ENCODE assay signal across 13 cellular contexts in genomic region chr4:95572304-95572991, GRCh38. TPM values are rescaled to one million over a fixed set of nuclear protein-coding genes. Genes with fewer than 3 reads are reported as not detected.
A peak's percentile ranks its signal among the peaks of the same experiment; 100 is the strongest.
DNase-seq lines count a peak whose midpoint lies in the region; ATAC-seq, FAIRE-seq and TF ChIP-seq lines count a peak whose summit lies in the region.
"Had no signal": no experiment of that assay in that cellular context is flagged by ENCODE, and none has a peak within 500 bp of the region (broad histone marks: within the 10 kb centered on the region; RNA-seq: fewer than 3 reads in every experiment).

No MANE protein-coding gene starts in this region.

- H3K27me3 ChIP-seq in GM23338 (ENCODE audit: insufficient read depth): no peaks in the 10 kb centered on the region
- H3K27me3 ChIP-seq in fibroblast of lung (ENCODE audit: control insufficient read depth, insufficient read depth, low read length): no peaks in the 10 kb centered on the region
- no peaks in the 10 kb centered on the region for H3K27me3 ChIP-seq in neural progenitor cell

- H3K4me3 ChIP-seq in GM23338: no peak overlapping the region
- H3K4me3 ChIP-seq in fibroblast of lung (replicated peaks in 1 of 4; ENCODE audit: control extremely low read depth in 1 of 4, insufficient read depth in 1 of 4, low read depth in 3 of 4, low read length in 4 of 4): no peak overlapping the region
- H3K4me3 ChIP-seq in neural progenitor cell: no peak overlapping the region

- H3K27me3 Mint-ChIP-seq in GM23338 (ENCODE audit: insufficient read depth, low read depth, poor library complexity): no peaks in the 10 kb centered on the region
- H3K27me3 Mint-ChIP-seq in neural progenitor cell (ENCODE audit: insufficient read depth, low read depth): peaks cover 3% of the 10 kb centered on the region
- no peaks in the 10 kb centered on the region for H3K27me3 Mint-ChIP-seq in mesothelial cell of epicardium (ENCODE audit: low read depth)
- H3K27me3 Mint-ChIP-seq in T-helper 17 cell: no peaks in the 10 kb centered on the region

- H3K27ac Mint-ChIP-seq in GM23338 (no peak overlapping the region), neural progenitor cell (peak overlapping the region; percentile 61), mesothelial cell of epicardium (no peak overlapping the region), T-helper 17 cell (no peak overlapping the region)

- no peak overlapping the region for H3K27ac ChIP-seq in GM23338 (ENCODE audit: low read depth)
- H3K27ac ChIP-seq in fibroblast of lung (ENCODE audit: insufficient read depth, low read length): no peak overlapping the region
- no peak overlapping the region for H3K27ac ChIP-seq in neural progenitor cell

- H3K9ac ChIP-seq in fibroblast of lung (ENCODE audit: insufficient read depth, low read length) (no peak overlapping the region), neural progenitor cell (no peak overlapping the region)

- H3K79me2 ChIP-seq in GM23338 (replicated peaks; ENCODE audit: insufficient read depth) (no peaks in the 10 kb centered on the region), fibroblast of lung (ENCODE audit: control insufficient read depth, insufficient read depth, low read length) (no peaks in the 10 kb centered on the region), neural progenitor cell (ENCODE audit: low read depth) (no peaks in the 10 kb centered on the region)

- H3K9me3 ChIP-seq in fibroblast of lung (ENCODE audit: control insufficient read depth, insufficient read depth, low read depth, low read length): no peaks in the 10 kb centered on the region
- H3K9me3 ChIP-seq in neural progenitor cell (ENCODE audit: low read depth): no peaks in the 10 kb centered on the region
- H3K9me3 ChIP-seq in T-helper 17 cell (ENCODE audit: control insufficient read depth, low read length, poor library complexity, severe bottlenecking): no peaks in the 10 kb centered on the region

- H3K36me3 ChIP-seq in GM23338 (ENCODE audit: insufficient read depth): no peaks in the 10 kb centered on the region
- no peaks in the 10 kb centered on the region for H3K36me3 ChIP-seq in fibroblast of lung (ENCODE audit: control insufficient read depth, insufficient read depth, low read length)
- H3K36me3 ChIP-seq in neural progenitor cell: no peaks in the 10 kb centered on the region

- no peaks in the 10 kb centered on the region for H4K20me1 ChIP-seq in GM23338 (replicated peaks; ENCODE audit: insufficient read depth)
- H4K20me1 ChIP-seq in fibroblast of lung (ENCODE audit: control insufficient read depth, extremely low read depth, insufficient read depth, low read length): no peaks in the 10 kb centered on the region
- no peaks in the 10 kb centered on the region for H4K20me1 ChIP-seq in neural progenitor cell (ENCODE audit: low read depth)

- ATAC-seq in GM23338: peak; percentile 57; the same call in 2 of the 3 replicates
- no peak for ATAC-seq in GM18520 (IDR thresholded peaks at IDR 0.05; ENCODE audit: unreplicated experiment)
- ATAC-seq in T-helper 17 cell: no peak

- H3K9me3 Mint-ChIP-seq in GM23338: peaks cover 16% of the 10 kb centered on the region
- H3K9me3 Mint-ChIP-seq in neural progenitor cell: peaks cover 53% of the 10 kb centered on the region
- peaks cover 73% of the 10 kb centered on the region for H3K9me3 Mint-ChIP-seq in mesothelial cell of epicardium

- H3K4me3 Mint-ChIP-seq in GM23338: no peak overlapping the region
- H3K4me3 Mint-ChIP-seq in neural progenitor cell: peak overlapping the region; percentile 30
- no peak overlapping the region for H3K4me3 Mint-ChIP-seq in mesothelial cell of epicardium
- H3K4me3 Mint-ChIP-seq in T-helper 17 cell: no peak overlapping the region

- no peaks in the 10 kb centered on the region for H3F3A ChIP-seq in GM23338 (replicated peaks; ENCODE audit: low read depth)
- H3F3A ChIP-seq in neural progenitor cell (ENCODE audit: low read depth): no peaks in the 10 kb centered on the region

- peak; percentile 36 for DNase-seq in GM23338 (ENCODE audit: low spot score)
- peak; percentile 63 for DNase-seq in RCC 7860 (ENCODE audit: low spot score)
- peak; percentile 5 to 36 for DNase-seq in fibroblast of lung (ENCODE audit: low read depth in 2 of 2)
- no peak for DNase-seq in neural progenitor cell (ENCODE audit: low spot score)
- no peak for DNase-seq in DMS79 (lab: John Stamatoyannopoulos, UW)
- DNase-seq in mesothelial cell of epicardium (ENCODE audit: low spot score in 2 of 2, unreplicated experiment in 2 of 2): no peak
- no peak for DNase-seq in T-helper 17 cell
- DNase-seq: activated effector memory CD4-positive, alpha-beta T cell treated with anti-CD3 and anti-CD28 coated beads, Interleukin-2, amount 50 U/mL, for 16 hours; EL; NCI-H2081 treated with DMSO at 0.1 percent for 48 hours; nucleus accumbens; T-helper 9 cell had no signal

- H3K4me1 ChIP-seq in GM23338 (ENCODE audit: insufficient read depth) (peaks cover 7% of the 10 kb centered on the region; the same call in 1 of the 2 replicates), fibroblast of lung (ENCODE audit: control insufficient read depth, extremely low read depth, insufficient read depth, low read length) (no peaks in the 10 kb centered on the region), neural progenitor cell (no peaks in the 10 kb centered on the region)

- H3K4me2 ChIP-seq in GM23338 (no peak overlapping the region), fibroblast of lung (ENCODE audit: extremely low read depth, insufficient read depth, low read length) (no peak overlapping the region), neural progenitor cell (no peak overlapping the region)

- TF ChIP-seq CTCF in GM23338 (conservative IDR thresholded peaks at IDR 0.05; ENCODE audit: low read depth in 2 of 2) (no peak), fibroblast of lung (conservative IDR thresholded peaks at IDR 0.05 in 1 of 2, IDR thresholded peaks at IDR 0.05 in 1 of 2; ENCODE audit: low read depth in 1 of 2, low read length in 2 of 2) (no peak), neural progenitor cell (IDR thresholded peaks at IDR 0.05) (no peak), mesothelial cell of epicardium (IDR thresholded peaks at IDR 0.05; ENCODE audit: unreplicated experiment) (no peak)

- H2AFZ ChIP-seq in GM23338 (peak overlapping the region; percentile 88), fibroblast of lung (ENCODE audit: low read length) (no peak overlapping the region), neural progenitor cell (replicated peaks) (no peak overlapping the region)

- H3K4me1 Mint-ChIP-seq in GM23338: peaks cover 2% of the 10 kb centered on the region; the same call in 1 of the 3 replicates
- H3K4me1 Mint-ChIP-seq in neural progenitor cell: peaks cover 7% of the 10 kb centered on the region
- no peaks in the 10 kb centered on the region for H3K4me1 Mint-ChIP-seq in mesothelial cell of epicardium
- H3K4me1 Mint-ChIP-seq in T-helper 17 cell: no peaks in the 10 kb centered on the region

- FAIRE-seq in RCC 7860 (lab: Jason Lieb, UNC): no peak

- H3K9me2 ChIP-seq in GM23338 (ENCODE audit: insufficient read depth): no peaks in the 10 kb centered on the region

- peaks cover 11% of the 10 kb centered on the region; the same call in 2 of the 3 replicates for H3K36me3 Mint-ChIP-seq in GM23338 (ENCODE audit: low read depth)
- H3K36me3 Mint-ChIP-seq in neural progenitor cell: peaks cover 8% of the 10 kb centered on the region
- H3K36me3 Mint-ChIP-seq in mesothelial cell of epicardium: peaks cover 14% of the 10 kb centered on the region
- H3K36me3 Mint-ChIP-seq in T-helper 17 cell (ENCODE audit: low read depth): no peaks in the 10 kb centered on the region

TF ChIP-seq in GM23338, 12 proteins besides CTCF, POLR2A, EP300 and RAD21:
- TF ChIP-seq EZH2 (IDR thresholded peaks at IDR 0.05; ENCODE audit: low read depth, unreplicated experiment): no peak
- TF ChIP-seq NANOG (IDR thresholded peaks at IDR 0.05; ENCODE audit: borderline replicate concordance): no peak
- no peak for TF ChIP-seq JUNB (IDR thresholded peaks at IDR 0.05; ENCODE audit: unreplicated experiment)
- no peak for TF ChIP-seq ZNF331 (CRISPR knock-in tag; IDR thresholded peaks at IDR 0.05; ENCODE audit: low read depth)
- no peak for TF ChIP-seq POLR2AphosphoS5 (IDR thresholded peaks at IDR 0.05; ENCODE audit: low read depth)

RNA-seq across cellular contexts. Expression of gene UNC5C, which starts 23.7 kb away (rescaled TPM):
- 0.12 and 0.21 TPM in 2 replicates for total RNA-seq in GM23338 (2014; rRNA removed; shearing (Covaris generic))
- polyA plus RNA-seq in GM23338 (2016; fragmentation: Nextera tagmentation; extraction: Ambion mirVana) (0.08 and 0.16 TPM in 2 replicates), fibroblast of lung (1.4 and 11.6 TPM in 2 replicates)
- total RNA-seq in fibroblast of lung (2.0 and 3.9 TPM in 2 replicates), neural progenitor cell (ENCODE audit: low replicate concordance) (0.15 and 0.39 TPM in 2 replicates), mesothelial cell of epicardium (76.7 to 77.9 TPM (median 77.1 TPM) in 3 replicates), T-helper 17 cell (under 1 TPM in 1 of 2 donors, not detected in 1; 0.18 TPM)
- 0.75 and 5.6 TPM in 2 replicates for polyA plus RNA-seq in fibroblast of lung (2012)
- 1.9 and 18.7 TPM in 2 replicates for polyA minus RNA-seq in fibroblast of lung (ENCODE audit: low replicate concordance)

Comparison
In these comparisons a context has a peak if more than half of its experiments do, and no peak if none do; other contexts are left out.
1. DNase-seq: peak in GM23338 (single experiment), RCC 7860 (single experiment) and fibroblast of lung (2 of 2); none in neural progenitor cell (single experiment), DMS79 (single experiment), mesothelial cell of epicardium (0 of 2) and T-helper 17 cell (0 of 3).
2. RNA of gene UNC5C, which starts 23.7 kb away (total RNA-seq): 76.7 to 77.9 TPM in mesothelial cell of epicardium; 2.0 to 3.9 TPM in fibroblast of lung, 0.15 to 0.39 TPM in neural progenitor cell, 0.12 to 0.21 TPM in GM23338 and 0.18 TPM in T-helper 17 cell; every median in the first group is over 10 times any median in the second.